Comparison of ENCODE assay signal across 15 cellular contexts in the genomic region with DNA sequence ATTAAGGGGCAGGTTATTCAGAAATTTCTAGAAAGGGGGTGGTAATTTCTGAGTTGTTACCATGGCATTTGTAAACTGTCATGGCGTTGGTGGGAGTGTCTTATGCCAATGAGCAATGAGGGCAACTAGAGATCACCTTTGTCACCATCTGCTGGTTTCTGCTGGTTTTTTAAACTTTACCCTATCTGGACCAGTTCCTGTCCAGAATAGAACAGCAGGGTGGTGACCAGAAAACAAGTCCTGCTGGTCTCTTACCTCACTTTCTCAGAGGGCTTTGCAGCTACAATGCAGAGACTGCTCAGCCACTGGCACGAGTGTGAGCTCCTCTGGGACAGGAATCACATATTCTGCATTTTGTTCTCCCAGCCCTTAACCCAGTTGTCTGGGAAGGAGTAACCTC. TPM values are rescaled to one million over a fixed set of nuclear protein-coding genes. Genes with fewer than 3 reads are reported as not detected.
DNase-seq lines count a peak whose midpoint lies in the region; ATAC-seq and TF ChIP-seq lines count a peak whose summit lies in the region.
"Had no signal": no experiment of that assay in that cellular context is flagged by ENCODE, and none has a peak within 500 bp of the region (broad histone marks: within the 10 kb centered on the region; RNA-seq: fewer than 3 reads in every experiment).

No MANE protein-coding gene starts in this region.

- RAD21 ChIA-PET in HCT116 (lab: Charles Lee; ENCODE audit: low non-redundant PET in 1 of 2, low total read pairs in 2 of 2, uncharacterized antibody in 2 of 2, unreplicated experiment in 2 of 2), result no interaction called here

- no peak for TF ChIP-seq CTCF in HCT116 (IDR thresholded peaks at IDR 0.05 in 2 of 3, conservative IDR thresholded peaks at IDR 0.05 in 1 of 3; ENCODE audit: borderline replicate concordance in 1 of 3, insufficient read depth in 1 of 3, low read depth in 2 of 3, low read length in 2 of 3)
- no peak for TF ChIP-seq CTCF in MCF 10A (IDR thresholded peaks at IDR 0.05; ENCODE audit: unreplicated experiment)

- H3K4me1 ChIP-seq in HCT116 (ENCODE audit: control insufficient read depth in 1 of 2, insufficient read depth in 2 of 2, low read length in 2 of 2) (no peaks in the 10 kb centered on the region), esophagus (ENCODE audit: control insufficient read depth in 2 of 2, insufficient read depth in 2 of 2, low read length in 1 of 2) (no peaks in the 10 kb centered on the region)
- H3K4me1 ChIP-seq: Caco-2 had no signal

- no peaks in the 10 kb centered on the region for H3K9me3 Mint-ChIP-seq in activated CD4-positive, alpha-beta memory T cell treated with anti-CD3 and anti-CD28 coated beads, Interleukin-2, amount 10 ng/mL, durations not matched to agents 7 days and 5 days
- no peaks in the 10 kb centered on the region for H3K9me3 Mint-ChIP-seq in MCF 10A (ENCODE audit: unreplicated experiment)
- H3K9me3 Mint-ChIP-seq: CD14-positive monocyte; CD8-positive, alpha-beta memory T cell had no signal

- TF ChIP-seq RAD21 in HCT116 (IDR thresholded peaks at IDR 0.05; ENCODE audit: low read depth), result no peak

- no peaks in the 10 kb centered on the region for H3K9me3 ChIP-seq in HCT116 (ENCODE audit: control insufficient read depth in 1 of 2, insufficient read depth in 1 of 2, low read depth in 1 of 2, low read length in 2 of 2)
- H3K9me3 ChIP-seq in T-helper 17 cell (ENCODE audit: control insufficient read depth, low read length, poor library complexity, severe bottlenecking), result no peaks in the 10 kb centered on the region
- no peaks in the 10 kb centered on the region for H3K9me3 ChIP-seq in esophagus (ENCODE audit: control insufficient read depth in 2 of 2, insufficient read depth in 1 of 2, low read depth in 1 of 2, low read length in 1 of 2)
- H3K9me3 ChIP-seq: Caco-2 had no signal

- POLR2A ChIA-PET in HCT116 (lab: Charles Lee), result no interaction called here
- POLR2A ChIA-PET in activated CD4-positive, alpha-beta memory T cell treated with anti-CD3 and anti-CD28 coated beads, Interleukin-2, amount 10 ng/mL, durations not matched to agents 7 days and 5 days (lab: Charles Lee), result no interaction called here
- POLR2A ChIA-PET in MCF 10A (lab: Yijun Ruan, JAX), result interaction anchor here (0.6 to 1.3 kb wide), 2 partner anchors 51 to 144 kb away, joined by 3 read pairs; partner anchors contain the start of genes FAM114A2 and MFAP3

- H3K36me3 ChIP-seq in HCT116 (ENCODE audit: control insufficient read depth in 1 of 2, insufficient read depth in 2 of 2, low read length in 2 of 2) (no peaks in the 10 kb centered on the region), esophagus (ENCODE audit: control insufficient read depth in 2 of 2, insufficient read depth in 2 of 2, low read length in 1 of 2) (no peaks in the 10 kb centered on the region)

- H3K4me3 Mint-ChIP-seq in T-helper 17 cell (no peak overlapping the region), MCF 10A (ENCODE audit: unreplicated experiment) (no peak overlapping the region)
- H3K4me3 Mint-ChIP-seq in activated CD4-positive, alpha-beta memory T cell treated with anti-CD3 and anti-CD28 coated beads, Interleukin-2, amount 10 ng/mL, durations not matched to agents 7 days and 5 days, result no peak overlapping the region
- H3K4me3 Mint-ChIP-seq: CD14-positive monocyte; CD8-positive, alpha-beta memory T cell had no signal

- H3K9me2 ChIP-seq in HCT116 (ENCODE audit: insufficient read depth), result no peaks in the 10 kb centered on the region

- H3K27me3 ChIP-seq in HCT116 (ENCODE audit: insufficient read depth, low read length), result no peaks in the 10 kb centered on the region
- H3K27me3 ChIP-seq in esophagus (ENCODE audit: control insufficient read depth in 1 of 2, insufficient read depth in 2 of 2, low read length in 2 of 2), result no peaks in the 10 kb centered on the region

- H3K79me2 ChIP-seq in HCT116 (ENCODE audit: insufficient read depth, low read length), result no peaks in the 10 kb centered on the region

- H3K4me3 ChIP-seq in HCT116 (replicated peaks in 1 of 2; ENCODE audit: low read depth in 1 of 2, low read length in 2 of 2), result no peak overlapping the region
- no peak overlapping the region for H3K4me3 ChIP-seq in esophagus (ENCODE audit: low read depth in 1 of 2, low read length in 2 of 2)

- no peak for TF ChIP-seq POLR2A in HCT116 (IDR thresholded peaks at IDR 0.05; ENCODE audit: borderline replicate concordance, extremely low read depth, insufficient read depth, insufficient read length)

- CTCF ChIA-PET in HCT116 (lab: Charles Lee) (no interaction called here), MCF 10A (lab: Yijun Ruan, JAX) (interaction anchor here (1.0 to 4.3 kb wide), 5 partner anchors 12 to 1454 kb away, joined by 3 to 50 read pairs (median 11); no protein-coding TSS in a partner anchor)
- CTCF ChIA-PET in activated CD4-positive, alpha-beta memory T cell treated with anti-CD3 and anti-CD28 coated beads, Interleukin-2, amount 10 ng/mL, durations not matched to agents 7 days and 5 days (lab: Charles Lee), result no interaction called here

- peaks cover 3% of the 10 kb centered on the region for H3K4me1 Mint-ChIP-seq in T-helper 17 cell
- H3K4me1 Mint-ChIP-seq in activated CD4-positive, alpha-beta memory T cell treated with anti-CD3 and anti-CD28 coated beads, Interleukin-2, amount 10 ng/mL, durations not matched to agents 7 days and 5 days, result no peaks in the 10 kb centered on the region
- H3K4me1 Mint-ChIP-seq in MCF 10A (ENCODE audit: insufficient read depth, unreplicated experiment), result no peaks in the 10 kb centered on the region
- H3K4me1 Mint-ChIP-seq: CD14-positive monocyte; CD8-positive, alpha-beta memory T cell had no signal

- peak; percentile 34 for ATAC-seq in HCT116
- ATAC-seq in T-helper 17 cell, result no peak
- ATAC-seq in left lobe of liver, result peak; percentile 59
- ATAC-seq in GM21360 (IDR thresholded peaks at IDR 0.05; ENCODE audit: unreplicated experiment), result no peak

- H3K27ac Mint-ChIP-seq in T-helper 17 cell (peak overlapping the region; percentile 41), MCF 10A (ENCODE audit: low read depth, unreplicated experiment) (no peak overlapping the region)
- no peak overlapping the region for H3K27ac Mint-ChIP-seq in activated CD4-positive, alpha-beta memory T cell treated with anti-CD3 and anti-CD28 coated beads, Interleukin-2, amount 10 ng/mL, durations not matched to agents 7 days and 5 days
- H3K27ac Mint-ChIP-seq: CD14-positive monocyte had no signal

- no TSS peak for BruUV-seq in HCT116 (replicated peaks; lab: Mats Ljungman, UMichigan)
- no TSS peak for BruUV-seq in MCF 10A (replicated peaks; lab: Mats Ljungman, UMichigan)

- WGBS in esophagus, 2 donors, result 74 to 79% methylated on average over 2 of the region's 2 CpGs

- H2AFZ ChIP-seq in HCT116 (ENCODE audit: low read depth, low read length, poor library complexity, severe bottlenecking), result no peak overlapping the region

- H3K36me3 Mint-ChIP-seq in T-helper 17 cell (ENCODE audit: low read depth) (peaks cover 2% of the 10 kb centered on the region), MCF 10A (ENCODE audit: insufficient read depth, unreplicated experiment) (peaks cover 19% of the 10 kb centered on the region)
- peaks cover 8% of the 10 kb centered on the region for H3K36me3 Mint-ChIP-seq in activated CD4-positive, alpha-beta memory T cell treated with anti-CD3 and anti-CD28 coated beads, Interleukin-2, amount 10 ng/mL, durations not matched to agents 7 days and 5 days (ENCODE audit: low read depth)

- intact Hi-C loops in HCT116 (cut with micrococcal nuclease), result no loop called here
- intact Hi-C loops in MCF 10A (cut with micrococcal nuclease), result no loop called here

- H3K27me3 Mint-ChIP-seq in T-helper 17 cell, result no peaks in the 10 kb centered on the region
- no peaks in the 10 kb centered on the region for H3K27me3 Mint-ChIP-seq in activated CD4-positive, alpha-beta memory T cell treated with anti-CD3 and anti-CD28 coated beads, Interleukin-2, amount 10 ng/mL, durations not matched to agents 7 days and 5 days
- H3K27me3 Mint-ChIP-seq in MCF 10A (ENCODE audit: insufficient read depth, unreplicated experiment), result no peaks in the 10 kb centered on the region
- H3K27me3 Mint-ChIP-seq: CD8-positive, alpha-beta memory T cell had no signal

- DNase-seq in HCT116 (ENCODE audit: low read depth, low spot score) (no peak), T-helper 17 cell (no peak), left lobe of liver (ENCODE audit: low spot score) (no peak), MCF 10A (ENCODE audit: unreplicated experiment) (no peak), medulla oblongata (ENCODE audit: extremely low spot score) (no peak)
- DNase-seq in activated CD4-positive, alpha-beta memory T cell treated with anti-CD3 and anti-CD28 coated beads, Interleukin-2, amount 10 ng/mL, durations not matched to agents 7 days and 5 days, result no peak
- DNase-seq: Caco-2; CD8-positive, alpha-beta memory T cell; DND-41; GDM1; HCEC 1CT had no signal

- H4K20me1 ChIP-seq in HCT116 (ENCODE audit: insufficient read depth), result no peaks in the 10 kb centered on the region

- no peak overlapping the region for H3K9ac ChIP-seq in HCT116 (ENCODE audit: low read length)

- no peak overlapping the region for H3K27ac ChIP-seq in HCT116 (ENCODE audit: low read depth, low read length)
- H3K27ac ChIP-seq in esophagus (ENCODE audit: low read depth in 2 of 2, low read length in 1 of 2), result peak overlapping the region; percentile 65 to 66
- H3K27ac ChIP-seq: 22Rv1 had no signal

- H3K4me2 ChIP-seq in HCT116 (ENCODE audit: low read length), result no peak overlapping the region

TF ChIP-seq in HCT116, 20 proteins besides CTCF, POLR2A, EP300 and RAD21 (continues in another document):
- no peak for TF ChIP-seq SP1 (IDR thresholded peaks at IDR 0.05; ENCODE audit: low read depth)
- TF ChIP-seq ZNF274 (IDR thresholded peaks at IDR 0.05; ENCODE audit: low read depth, low read length), result no peak
- no peak for TF ChIP-seq YY1 (IDR thresholded peaks at IDR 0.05; ENCODE audit: extremely low read depth, insufficient replicate concordance, low read depth, low read length)
- no peak for TF ChIP-seq CBX3 (IDR thresholded peaks at IDR 0.05; ENCODE audit: low read depth)
- no peak for TF ChIP-seq JUND (IDR thresholded peaks at IDR 0.05)

RNA-seq across cellular contexts. Expression of gene FAM114A2, which starts 51.4 kb away (rescaled TPM):
- total RNA-seq in HCT116 (2021; ENCODE audit: unreplicated experiment) (19.8 TPM), T-helper 17 cell (10 to 100 TPM; 21.9 to 25.8 TPM), left lobe of liver (17.2 TPM), MCF 10A (2022) (48.8 and 76.3 TPM in 2 replicates)
- 6.2 and 9.5 TPM in 2 replicates for polyA plus RNA-seq in HCT116 (2012)
- 1 to 10 TPM; 6.2 to 8.2 TPM for polyA plus RNA-seq in esophagus
- total RNA-seq in activated CD4-positive, alpha-beta memory T cell treated with anti-CD3 and anti-CD28 coated beads, Interleukin-2, amount 10 ng/mL, durations not matched to agents 7 days and 5 days, result 10 to 100 TPM; 27.0 to 28.5 TPM

RNA-seq across cellular contexts. Expression of gene MFAP3, which starts 51.5 kb away (rescaled TPM):
- total RNA-seq in HCT116 (2021; ENCODE audit: unreplicated experiment) (18.5 TPM), T-helper 17 cell (10 to 100 TPM; 18.0 to 19.3 TPM), left lobe of liver (11.5 TPM), MCF 10A (2022) (48.8 and 56.0 TPM in 2 replicates)
- 8.0 and 8.2 TPM in 2 replicates for polyA plus RNA-seq in HCT116 (2012)
- polyA plus RNA-seq in esophagus, result 1 to 10 TPM; 1.3 to 8.0 TPM
- total RNA-seq in activated CD4-positive, alpha-beta memory T cell treated with anti-CD3 and anti-CD28 coated beads, Interleukin-2, amount 10 ng/mL, durations not matched to agents 7 days and 5 days, result 10 to 100 TPM; 23.5 to 25.5 TPM

Comparison
In these comparisons a context has a peak if more than half of its experiments do, and no peak if none do; other contexts are left out.
1. ATAC-seq: peak in HCT116 (single experiment) and left lobe of liver (single experiment); none in T-helper 17 cell (single experiment) and GM21360 (single experiment).